Comparison of ENCODE assay signal across 25 cellular contexts in genomic region chr4:187139116-187139515, GRCh38.
"Had no signal": no experiment of that assay in that cellular context is flagged by ENCODE, and none has a peak within 500 bp of the region (broad histone marks: within the 10 kb centered on the region; RNA-seq: fewer than 3 reads in every experiment).

No MANE protein-coding gene starts in this region.

- H3K27ac ChIP-seq: brain microvascular endothelial cell, esophagus muscularis mucosa, gastroesophageal sphincter, heart right ventricle had no signal

- H3K4me3 ChIP-seq: esophagus muscularis mucosa, gastroesophageal sphincter, heart right ventricle had no signal

- H3K36me3 ChIP-seq: brain microvascular endothelial cell, esophagus muscularis mucosa, gastroesophageal sphincter, heart right ventricle had no signal

- H3K4me1 ChIP-seq: esophagus muscularis mucosa, gastroesophageal sphincter, heart right ventricle had no signal

- DNase-seq: activated CD4-positive, alpha-beta T cell treated with anti-CD3 and anti-CD28 coated beads for 1 hour; activated CD4-positive, alpha-beta T cell treated with anti-CD3 and anti-CD28 coated beads for 4 hours; activated CD4-positive, alpha-beta T cell treated with anti-CD3 and anti-CD28 coated beads, Interleukin-2, amount 50 U/mL, for 1 hour; activated CD4-positive, alpha-beta T cell treated with anti-CD3 and anti-CD28 coated beads, Interleukin-2, amount 50 U/mL, for 48 hours; activated CD8-positive, alpha-beta memory T cell treated with anti-CD3 and anti-CD28 coated beads for 24 hours; activated CD8-positive, alpha-beta T cell treated with anti-CD3 and anti-CD28 coated beads for 36 hours; activated effector memory CD4-positive, alpha-beta T cell treated with Interleukin-2 at 50 U/mL for 16 hours; activated gamma-delta T cell treated with Interleukin-2 at 50 U/mL for 16 hours; activated naive CD4-positive, alpha-beta T cell treated with anti-CD3 and anti-CD28 coated beads, Interleukin-2, amount 50 U/mL, for 16 hours; activated naive CD4-positive, alpha-beta T cell treated with Interleukin-2 at 50 U/mL for 16 hours; activated T-cell treated with anti-CD3 and anti-CD28 coated beads, Interleukin-2, amount 50 U/mL, for 4 hours; amniotic stem cell; anterior cingulate cortex; brain microvascular endothelial cell; cortex of kidney; dermis blood vessel endothelial cell; effector CD4-positive, alpha-beta T cell; effector memory CD8-positive, alpha-beta T cell; erythroblast; foreskin melanocyte; heart right ventricle; T-helper 2 cell had no signal

- H3K27me3 ChIP-seq: brain microvascular endothelial cell, esophagus muscularis mucosa, gastroesophageal sphincter, heart right ventricle had no signal

- H3K9me3 ChIP-seq: esophagus muscularis mucosa, gastroesophageal sphincter, heart right ventricle had no signal

- ATAC-seq: activated CD8-positive, alpha-beta T cell treated with anti-CD3 and anti-CD28 coated beads for 36 hours; activated T-cell treated with anti-CD3 and anti-CD28 coated beads, Interleukin-2, amount 50 U/mL, for 4 hours; activated T-helper 17 cell treated with anti-CD3 and anti-CD28 coated beads, Interleukin-2, amount 50 U/mL, for 72 hours; effector memory CD8-positive, alpha-beta T cell; gastroesophageal sphincter; heart right ventricle had no signal
